In genomic region chr13:106568225-106569003, GRCh38 we compare ENCODE assay signal across 7 cellular contexts. TPM values are rescaled to one million over a fixed set of nuclear protein-coding genes. Genes with fewer than 3 reads are reported as not detected.
DNase-seq lines count a peak whose midpoint lies in the region; ATAC-seq, FAIRE-seq and TF ChIP-seq lines count a peak whose summit lies in the region.

No MANE protein-coding gene starts in this region.

- peaks cover 55% of the 10 kb centered on the region for H3K79me2 ChIP-seq in GM23338 (replicated peaks; ENCODE audit: insufficient read depth)
- peaks cover 46% of the 10 kb centered on the region for H3K79me2 ChIP-seq in MM.1S (ENCODE audit: low read length)

- peak overlapping the region; percentile 40; the same call in 1 of the 2 replicates for H2AFZ ChIP-seq in GM23338
- H2AFZ ChIP-seq in MM.1S (ENCODE audit: low read length) = peak overlapping the region; percentile 86

- ATAC-seq in GM23338 (peak; percentile 3), mucosa of descending colon (peak; percentile 1)

- peak overlapping the region; percentile 17; the same call in 1 of the 2 replicates for H3K27ac ChIP-seq in GM23338 (ENCODE audit: low read depth)
- peak overlapping the region; percentile 93; the same call in 1 of the 2 replicates for H3K27ac ChIP-seq in MM.1S (ENCODE audit: low read length)

- peaks cover 35% of the 10 kb centered on the region for H4K20me1 ChIP-seq in GM23338 (replicated peaks; ENCODE audit: insufficient read depth)
- peaks cover 36% of the 10 kb centered on the region for H4K20me1 ChIP-seq in MM.1S (ENCODE audit: insufficient read depth, low read length)

- H3K36me3 ChIP-seq in GM23338 (ENCODE audit: insufficient read depth) = no peaks in the 10 kb centered on the region
- H3K36me3 ChIP-seq in MM.1S (replicated peaks; ENCODE audit: insufficient read depth, low read length) = no peaks in the 10 kb centered on the region
- no peaks in the 10 kb centered on the region for H3K36me3 ChIP-seq in bronchial epithelial cell (ENCODE audit: control insufficient read depth, insufficient read depth, low read length)
- H3K36me3 ChIP-seq in mucosa of descending colon (ENCODE audit: low read depth) = no peaks in the 10 kb centered on the region

- peak overlapping the region; percentile 98; the same call in 1 of the 2 replicates for H3K9ac ChIP-seq in MM.1S (ENCODE audit: low read length)

- H3K27ac Mint-ChIP-seq in GM23338 = peak overlapping the region; percentile 96

- H3K27me3 ChIP-seq in GM23338 (ENCODE audit: insufficient read depth) = no peaks in the 10 kb centered on the region
- no peaks in the 10 kb centered on the region for H3K27me3 ChIP-seq in MM.1S (replicated peaks; ENCODE audit: insufficient read depth, low read length)
- no peaks in the 10 kb centered on the region for H3K27me3 ChIP-seq in bronchial epithelial cell (ENCODE audit: control insufficient read depth, insufficient read depth, low read length)

- H3K9me3 Mint-ChIP-seq in GM23338 = no peaks in the 10 kb centered on the region; the same call in 2 of the 3 replicates

- H3K4me1 ChIP-seq in GM23338 (ENCODE audit: insufficient read depth) = peaks cover 41% of the 10 kb centered on the region
- H3K4me1 ChIP-seq in MM.1S (ENCODE audit: low read length) = peaks cover 22% of the 10 kb centered on the region
- peaks cover 36% of the 10 kb centered on the region for H3K4me1 ChIP-seq in mucosa of descending colon (ENCODE audit: low read depth)

- FAIRE-seq in GM18507 (lab: Jason Lieb, UNC) (peak; percentile 95), bronchial epithelial cell (lab: Jason Lieb, UNC) (no peak)

- no peak for TF ChIP-seq CTCF in GM23338 (conservative IDR thresholded peaks at IDR 0.05; ENCODE audit: low read depth in 2 of 2)
- no peak for TF ChIP-seq CTCF in MM.1S (IDR thresholded peaks at IDR 0.05; ENCODE audit: low read length)
- TF ChIP-seq CTCF in bronchial epithelial cell (IDR thresholded peaks at IDR 0.05; ENCODE audit: insufficient read depth, low read length, severe bottlenecking) = no peak
- no peak for TF ChIP-seq CTCF in mucosa of descending colon (IDR thresholded peaks at IDR 0.05)
- no peak for TF ChIP-seq CTCF in GM20000 (IDR thresholded peaks at IDR 0.05; ENCODE audit: extremely low read depth, missing control alignments)

- H3K9me2 ChIP-seq in GM23338 (ENCODE audit: insufficient read depth) (no peaks in the 10 kb centered on the region), MM.1S (replicated peaks; ENCODE audit: insufficient read depth, low read length) (no peaks in the 10 kb centered on the region)

- H3K9me3 ChIP-seq in MM.1S (replicated peaks; ENCODE audit: insufficient read depth, low read length) = no peaks in the 10 kb centered on the region
- no peaks in the 10 kb centered on the region for H3K9me3 ChIP-seq in mucosa of descending colon

- peaks cover 4% of the 10 kb centered on the region; the same call in 2 of the 3 replicates for H3K36me3 Mint-ChIP-seq in GM23338 (ENCODE audit: low read depth)

- H3F3A ChIP-seq in GM23338 (replicated peaks; ENCODE audit: low read depth) (no peaks in the 10 kb centered on the region), MM.1S (ENCODE audit: insufficient read depth, low read length) (peaks cover 10% of the 10 kb centered on the region; the same call in 1 of the 2 replicates)

- peak overlapping the region; percentile 70 for H3K4me3 ChIP-seq in GM23338
- peak overlapping the region; percentile 98 for H3K4me3 ChIP-seq in MM.1S (ENCODE audit: low read length)
- H3K4me3 ChIP-seq in bronchial epithelial cell (ENCODE audit: low read depth, low read length) = peak overlapping the region; percentile 92
- H3K4me3 ChIP-seq in mucosa of descending colon = peak overlapping the region; percentile 76

- H3K4me2 ChIP-seq in GM23338 = peak overlapping the region; percentile 70
- H3K4me2 ChIP-seq in MM.1S (ENCODE audit: low read depth, low read length) = peak overlapping the region; percentile 58

- DNase-seq in GM18507 (ENCODE audit: extremely low spot score, insufficient read length, low read depth) = no peak
- DNase-seq in GM23338 (ENCODE audit: low spot score) = no peak
- DNase-seq in MM.1S = no peak
- DNase-seq in bronchial epithelial cell (ENCODE audit: low read depth) = no peak
- no peak for DNase-seq in mucosa of descending colon
- no peak for DNase-seq in GM20000 (ENCODE audit: low spot score)
- DNase-seq in epidermal melanocyte (ENCODE audit: insufficient read length, low spot score) = no peak

- peaks cover 9% of the 10 kb centered on the region for H3K27me3 Mint-ChIP-seq in GM23338 (ENCODE audit: insufficient read depth, low read depth, poor library complexity)

- peak overlapping the region; percentile 99 for H3K4me3 Mint-ChIP-seq in GM23338

- H3K4me1 Mint-ChIP-seq in GM23338 = peaks cover 36% of the 10 kb centered on the region

- intact Hi-C loops in mucosa of descending colon (cut with DNase I, micrococcal nuclease) = no loop called here

TF ChIP-seq in GM23338, 12 proteins besides CTCF, POLR2A, EP300 and RAD21 (continues in another document):
- TF ChIP-seq JUNB (IDR thresholded peaks at IDR 0.05; ENCODE audit: unreplicated experiment) (no peak), ETS1 (IDR thresholded peaks at IDR 0.05) (no peak), STAT1 (IDR thresholded peaks at IDR 0.05; ENCODE audit: unreplicated experiment) (no peak), REST (IDR thresholded peaks at IDR 0.05; ENCODE audit: unreplicated experiment) (no peak), POLR2AphosphoS5 (IDR thresholded peaks at IDR 0.05; ENCODE audit: low read depth) (no peak), EZH2 (IDR thresholded peaks at IDR 0.05; ENCODE audit: low read depth, unreplicated experiment) (no peak), EZH2phosphoT487 (IDR thresholded peaks at IDR 0.05; ENCODE audit: unreplicated experiment) (no peak)

RNA-seq across cellular contexts. Expression of gene ARGLU1, which starts 0.5 kb away (rescaled TPM):
- total RNA-seq in GM23338 (2014; rRNA removed; shearing (Covaris generic)) = 92.2 and 108 TPM in 2 replicates
- 159 and 166 TPM in 2 replicates for polyA plus RNA-seq in GM23338 (2016; fragmentation: Nextera tagmentation; extraction: Ambion mirVana)
- 31.9 and 48.4 TPM in 2 replicates for total RNA-seq in bronchial epithelial cell
- total RNA-seq in mucosa of descending colon = 10 to 100 TPM; 71.7 to 88.5 (median 84.8) TPM

RNA-seq across cellular contexts. Expression of gene EFNB2, which starts 33.0 kb away (rescaled TPM):
- total RNA-seq in GM23338 (2014; rRNA removed; shearing (Covaris generic)) = 8.3 and 10.9 TPM in 2 replicates
- 5.5 and 5.7 TPM in 2 replicates for polyA plus RNA-seq in GM23338 (2016; fragmentation: Nextera tagmentation; extraction: Ambion mirVana)
- total RNA-seq in bronchial epithelial cell (11.3 and 23.2 TPM in 2 replicates), mucosa of descending colon (10 to 100 TPM; 48.8 to 92.6 (median 82.3) TPM)
